Comparison of ENCODE assay signal across 1 cellular context in the genomic region with DNA sequence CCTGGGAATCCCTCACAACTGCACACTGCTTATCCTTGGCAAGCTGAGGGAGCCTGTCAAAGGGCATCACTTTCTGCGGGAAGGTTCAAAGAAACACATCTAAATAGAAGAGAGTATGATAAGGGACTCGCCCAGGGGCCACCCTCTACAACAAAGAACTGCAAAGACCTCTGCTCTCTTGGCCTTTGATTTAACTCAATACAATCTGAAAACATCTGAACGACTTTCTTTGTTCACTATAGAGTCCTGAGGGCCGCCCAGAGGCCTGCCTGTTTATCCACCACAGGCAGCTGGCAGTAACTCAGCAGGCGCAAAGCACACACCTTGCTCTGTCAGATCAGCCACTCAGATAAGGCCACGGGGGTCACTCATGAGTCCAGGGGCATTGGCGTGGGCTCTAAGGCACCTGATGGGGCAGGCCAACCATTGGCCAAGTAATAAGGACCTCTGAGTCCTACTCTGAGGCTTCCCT.
A peak's percentile ranks its signal among the peaks of the same experiment; 100 is the strongest.
TF ChIP-seq lines count a peak whose summit lies in the region.

No MANE protein-coding gene starts in this region.

TF ChIP-seq in HepG2, 621 proteins besides CTCF, POLR2A, EP300 and RAD21 (continued from another document and continues in another):
- TF ChIP-seq, protein P1, sequence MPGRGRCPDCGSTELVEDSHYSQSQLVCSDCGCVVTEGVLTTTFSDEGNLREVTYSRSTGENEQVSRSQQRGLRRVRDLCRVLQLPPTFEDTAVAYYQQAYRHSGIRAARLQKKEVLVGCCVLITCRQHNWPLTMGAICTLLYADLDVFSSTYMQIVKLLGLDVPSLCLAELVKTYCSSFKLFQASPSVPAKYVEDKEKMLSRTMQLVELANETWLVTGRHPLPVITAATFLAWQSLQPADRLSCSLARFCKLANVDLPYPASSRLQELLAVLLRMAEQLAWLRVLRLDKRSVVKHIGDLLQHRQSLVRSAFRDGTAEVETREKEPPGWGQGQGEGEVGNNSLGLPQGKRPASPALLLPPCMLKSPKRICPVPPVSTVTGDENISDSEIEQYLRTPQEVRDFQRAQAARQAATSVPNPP (CRISPR knock-in tag; IDR thresholded peaks at IDR 0.05): no peak
- peak; percentile 50; the same call in 1 of the 2 replicates for TF ChIP-seq PITX1 (CRISPR knock-in tag; IDR thresholded peaks at IDR 0.05)
- no peak for TF ChIP-seq ZNF577 (CRISPR knock-in tag; IDR thresholded peaks at IDR 0.05; ENCODE audit: borderline replicate concordance, low read depth)
- TF ChIP-seq, protein P2, sequence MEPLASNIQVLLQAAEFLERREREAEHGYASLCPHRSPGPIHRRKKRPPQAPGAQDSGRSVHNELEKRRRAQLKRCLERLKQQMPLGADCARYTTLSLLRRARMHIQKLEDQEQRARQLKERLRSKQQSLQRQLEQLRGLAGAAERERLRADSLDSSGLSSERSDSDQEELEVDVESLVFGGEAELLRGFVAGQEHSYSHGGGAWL (CRISPR knock-in tag; IDR thresholded peaks at IDR 0.05): no peak
- no peak for TF ChIP-seq REXO4 (CRISPR knock-in tag; IDR thresholded peaks at IDR 0.05; ENCODE audit: borderline replicate concordance)
- TF ChIP-seq ZNF879 (CRISPR knock-in tag; IDR thresholded peaks at IDR 0.05): no peak
- TF ChIP-seq SNRNP70 (IDR thresholded peaks at IDR 0.05; ENCODE audit: low read depth, low read length): no peak
- TF ChIP-seq ATF7-NPFF (CRISPR knock-in tag; IDR thresholded peaks at IDR 0.05; ENCODE audit: low read depth): no peak
- TF ChIP-seq, protein P3, sequence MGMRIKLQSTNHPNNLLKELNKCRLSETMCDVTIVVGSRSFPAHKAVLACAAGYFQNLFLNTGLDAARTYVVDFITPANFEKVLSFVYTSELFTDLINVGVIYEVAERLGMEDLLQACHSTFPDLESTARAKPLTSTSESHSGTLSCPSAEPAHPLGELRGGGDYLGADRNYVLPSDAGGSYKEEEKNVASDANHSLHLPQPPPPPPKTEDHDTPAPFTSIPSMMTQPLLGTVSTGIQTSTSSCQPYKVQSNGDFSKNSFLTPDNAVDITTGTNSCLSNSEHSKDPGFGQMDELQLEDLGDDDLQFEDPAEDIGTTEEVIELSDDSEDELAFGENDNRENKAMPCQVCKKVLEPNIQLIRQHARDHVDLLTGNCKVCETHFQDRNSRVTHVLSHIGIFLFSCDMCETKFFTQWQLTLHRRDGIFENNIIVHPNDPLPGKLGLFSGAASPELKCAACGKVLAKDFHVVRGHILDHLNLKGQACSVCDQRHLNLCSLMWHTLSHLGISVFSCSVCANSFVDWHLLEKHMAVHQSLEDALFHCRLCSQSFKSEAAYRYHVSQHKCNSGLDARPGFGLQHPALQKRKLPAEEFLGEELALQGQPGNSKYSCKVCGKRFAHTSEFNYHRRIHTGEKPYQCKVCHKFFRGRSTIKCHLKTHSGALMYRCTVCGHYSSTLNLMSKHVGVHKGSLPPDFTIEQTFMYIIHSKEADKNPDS (CRISPR knock-in tag; IDR thresholded peaks at IDR 0.05): no peak
- TF ChIP-seq ZNF891 (CRISPR knock-in tag; IDR thresholded peaks at IDR 0.05): no peak
- TF ChIP-seq ZNF282 (IDR thresholded peaks at IDR 0.05; ENCODE audit: partially characterized antibody): no peak
- TF ChIP-seq ZSCAN21 (CRISPR knock-in tag; IDR thresholded peaks at IDR 0.05; ENCODE audit: borderline replicate concordance): no peak
- TF ChIP-seq ZFP36L1 (CRISPR knock-in tag; IDR thresholded peaks at IDR 0.05): no peak
- TF ChIP-seq CBX5 (CRISPR knock-in tag; IDR thresholded peaks at IDR 0.05; ENCODE audit: borderline replicate concordance): peak; percentile 71; the same call in 1 of the 2 replicates
- TF ChIP-seq ARHGAP35 (CRISPR knock-in tag; IDR thresholded peaks at IDR 0.05; ENCODE audit: borderline replicate concordance): no peak
- TF ChIP-seq ZSCAN29 (CRISPR knock-in tag; conservative IDR thresholded peaks at IDR 0.05): peak; percentile 86
- TF ChIP-seq BRCA1 (CRISPR knock-in tag; IDR thresholded peaks at IDR 0.05): no peak
- no peak for TF ChIP-seq KLF15 (CRISPR knock-in tag; IDR thresholded peaks at IDR 0.05; ENCODE audit: borderline replicate concordance)
- TF ChIP-seq MEF2D (CRISPR knock-in tag; IDR thresholded peaks at IDR 0.05): no peak
- TF ChIP-seq ZNF549 (CRISPR knock-in tag; IDR thresholded peaks at IDR 0.05): no peak
- TF ChIP-seq HOXA5 (CRISPR knock-in tag; IDR thresholded peaks at IDR 0.05): no peak
- TF ChIP-seq, protein P4, sequence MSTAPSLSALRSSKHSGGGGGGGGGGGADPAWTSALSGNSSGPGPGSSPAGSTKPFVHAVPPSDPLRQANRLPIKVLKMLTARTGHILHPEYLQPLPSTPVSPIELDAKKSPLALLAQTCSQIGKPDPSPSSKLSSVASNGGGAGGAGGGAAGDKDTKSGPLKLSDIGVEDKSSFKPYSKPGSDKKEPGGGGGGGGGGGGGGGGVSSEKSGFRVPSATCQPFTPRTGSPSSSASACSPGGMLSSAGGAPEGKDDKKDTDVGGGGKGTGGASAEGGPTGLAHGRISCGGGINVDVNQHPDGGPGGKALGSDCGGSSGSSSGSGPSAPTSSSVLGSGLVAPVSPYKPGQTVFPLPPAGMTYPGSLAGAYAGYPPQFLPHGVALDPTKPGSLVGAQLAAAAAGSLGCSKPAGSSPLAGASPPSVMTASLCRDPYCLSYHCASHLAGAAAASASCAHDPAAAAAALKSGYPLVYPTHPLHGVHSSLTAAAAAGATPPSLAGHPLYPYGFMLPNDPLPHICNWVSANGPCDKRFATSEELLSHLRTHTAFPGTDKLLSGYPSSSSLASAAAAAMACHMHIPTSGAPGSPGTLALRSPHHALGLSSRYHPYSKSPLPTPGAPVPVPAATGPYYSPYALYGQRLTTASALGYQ (CRISPR knock-in tag; IDR thresholded peaks at IDR 0.05): peak; percentile 95; the same call in 1 of the 2 replicates
- TF ChIP-seq, protein P5, sequence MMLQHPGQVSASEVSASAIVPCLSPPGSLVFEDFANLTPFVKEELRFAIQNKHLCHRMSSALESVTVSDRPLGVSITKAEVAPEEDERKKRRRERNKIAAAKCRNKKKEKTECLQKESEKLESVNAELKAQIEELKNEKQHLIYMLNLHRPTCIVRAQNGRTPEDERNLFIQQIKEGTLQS (CRISPR knock-in tag; IDR thresholded peaks at IDR 0.05): no peak
- TF ChIP-seq AGO1 (IDR thresholded peaks at IDR 0.05; ENCODE audit: low read depth, low read length, poor library complexity, severe bottlenecking): no peak
- TF ChIP-seq, protein P6, sequence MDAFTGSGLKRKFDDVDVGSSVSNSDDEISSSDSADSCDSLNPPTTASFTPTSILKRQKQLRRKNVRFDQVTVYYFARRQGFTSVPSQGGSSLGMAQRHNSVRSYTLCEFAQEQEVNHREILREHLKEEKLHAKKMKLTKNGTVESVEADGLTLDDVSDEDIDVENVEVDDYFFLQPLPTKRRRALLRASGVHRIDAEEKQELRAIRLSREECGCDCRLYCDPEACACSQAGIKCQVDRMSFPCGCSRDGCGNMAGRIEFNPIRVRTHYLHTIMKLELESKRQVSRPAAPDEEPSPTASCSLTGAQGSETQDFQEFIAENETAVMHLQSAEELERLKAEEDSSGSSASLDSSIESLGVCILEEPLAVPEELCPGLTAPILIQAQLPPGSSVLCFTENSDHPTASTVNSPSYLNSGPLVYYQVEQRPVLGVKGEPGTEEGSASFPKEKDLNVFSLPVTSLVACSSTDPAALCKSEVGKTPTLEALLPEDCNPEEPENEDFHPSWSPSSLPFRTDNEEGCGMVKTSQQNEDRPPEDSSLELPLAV (CRISPR knock-in tag; conservative IDR thresholded peaks at IDR 0.05; ENCODE audit: low read depth): no peak
- no peak for TF ChIP-seq JDP2 (CRISPR knock-in tag; IDR thresholded peaks at IDR 0.05; ENCODE audit: borderline replicate concordance)
- no peak for TF ChIP-seq SSRP1 (CRISPR knock-in tag; IDR thresholded peaks at IDR 0.05)
- no peak for TF ChIP-seq ATAD3A (CRISPR knock-in tag; IDR thresholded peaks at IDR 0.05)
- no peak for TF ChIP-seq ZC3H4 (CRISPR knock-in tag; IDR thresholded peaks at IDR 0.05; ENCODE audit: borderline replicate concordance)
- TF ChIP-seq, protein P7, sequence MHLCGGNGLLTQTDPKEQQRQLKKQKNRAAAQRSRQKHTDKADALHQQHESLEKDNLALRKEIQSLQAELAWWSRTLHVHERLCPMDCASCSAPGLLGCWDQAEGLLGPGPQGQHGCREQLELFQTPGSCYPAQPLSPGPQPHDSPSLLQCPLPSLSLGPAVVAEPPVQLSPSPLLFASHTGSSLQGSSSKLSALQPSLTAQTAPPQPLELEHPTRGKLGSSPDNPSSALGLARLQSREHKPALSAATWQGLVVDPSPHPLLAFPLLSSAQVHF (CRISPR knock-in tag; IDR thresholded peaks at IDR 0.05): no peak
- no peak for TF ChIP-seq ZNF850 (CRISPR knock-in tag; conservative IDR thresholded peaks at IDR 0.05)
- TF ChIP-seq, protein P8, sequence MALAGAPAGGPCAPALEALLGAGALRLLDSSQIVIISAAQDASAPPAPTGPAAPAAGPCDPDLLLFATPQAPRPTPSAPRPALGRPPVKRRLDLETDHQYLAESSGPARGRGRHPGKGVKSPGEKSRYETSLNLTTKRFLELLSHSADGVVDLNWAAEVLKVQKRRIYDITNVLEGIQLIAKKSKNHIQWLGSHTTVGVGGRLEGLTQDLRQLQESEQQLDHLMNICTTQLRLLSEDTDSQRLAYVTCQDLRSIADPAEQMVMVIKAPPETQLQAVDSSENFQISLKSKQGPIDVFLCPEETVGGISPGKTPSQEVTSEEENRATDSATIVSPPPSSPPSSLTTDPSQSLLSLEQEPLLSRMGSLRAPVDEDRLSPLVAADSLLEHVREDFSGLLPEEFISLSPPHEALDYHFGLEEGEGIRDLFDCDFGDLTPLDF (CRISPR knock-in tag; IDR thresholded peaks at IDR 0.05): no peak
- TF ChIP-seq MAZ (IDR thresholded peaks at IDR 0.05; ENCODE audit: borderline replicate concordance, low read depth, low read length): no peak
- no peak for TF ChIP-seq MAZ (CRISPR knock-in tag; IDR thresholded peaks at IDR 0.05; ENCODE audit: low read depth)
- TF ChIP-seq, protein P9, sequence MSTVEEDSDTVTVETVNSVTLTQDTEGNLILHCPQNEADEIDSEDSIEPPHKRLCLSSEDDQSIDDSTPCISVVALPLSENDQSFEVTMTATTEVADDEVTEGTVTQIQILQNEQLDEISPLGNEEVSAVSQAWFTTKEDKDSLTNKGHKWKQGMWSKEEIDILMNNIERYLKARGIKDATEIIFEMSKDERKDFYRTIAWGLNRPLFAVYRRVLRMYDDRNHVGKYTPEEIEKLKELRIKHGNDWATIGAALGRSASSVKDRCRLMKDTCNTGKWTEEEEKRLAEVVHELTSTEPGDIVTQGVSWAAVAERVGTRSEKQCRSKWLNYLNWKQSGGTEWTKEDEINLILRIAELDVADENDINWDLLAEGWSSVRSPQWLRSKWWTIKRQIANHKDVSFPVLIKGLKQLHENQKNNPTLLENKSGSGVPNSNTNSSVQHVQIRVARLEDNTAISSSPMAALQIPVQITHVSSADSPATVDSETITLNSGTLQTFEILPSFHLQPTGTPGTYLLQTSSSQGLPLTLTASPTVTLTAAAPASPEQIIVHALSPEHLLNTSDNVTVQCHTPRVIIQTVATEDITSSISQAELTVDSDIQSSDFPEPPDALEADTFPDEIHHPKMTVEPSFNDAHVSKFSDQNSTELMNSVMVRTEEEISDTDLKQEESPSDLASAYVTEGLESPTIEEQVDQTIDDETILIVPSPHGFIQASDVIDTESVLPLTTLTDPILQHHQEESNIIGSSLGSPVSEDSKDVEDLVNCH (CRISPR knock-in tag; IDR thresholded peaks at IDR 0.05): no peak
- TF ChIP-seq NCOA5 (CRISPR knock-in tag; IDR thresholded peaks at IDR 0.05): no peak
- TF ChIP-seq, protein P10, sequence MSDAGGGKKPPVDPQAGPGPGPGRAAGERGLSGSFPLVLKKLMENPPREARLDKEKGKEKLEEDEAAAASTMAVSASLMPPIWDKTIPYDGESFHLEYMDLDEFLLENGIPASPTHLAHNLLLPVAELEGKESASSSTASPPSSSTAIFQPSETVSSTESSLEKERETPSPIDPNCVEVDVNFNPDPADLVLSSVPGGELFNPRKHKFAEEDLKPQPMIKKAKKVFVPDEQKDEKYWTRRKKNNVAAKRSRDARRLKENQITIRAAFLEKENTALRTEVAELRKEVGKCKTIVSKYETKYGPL (CRISPR knock-in tag; IDR thresholded peaks at IDR 0.05): no peak
- TF ChIP-seq, protein P11, sequence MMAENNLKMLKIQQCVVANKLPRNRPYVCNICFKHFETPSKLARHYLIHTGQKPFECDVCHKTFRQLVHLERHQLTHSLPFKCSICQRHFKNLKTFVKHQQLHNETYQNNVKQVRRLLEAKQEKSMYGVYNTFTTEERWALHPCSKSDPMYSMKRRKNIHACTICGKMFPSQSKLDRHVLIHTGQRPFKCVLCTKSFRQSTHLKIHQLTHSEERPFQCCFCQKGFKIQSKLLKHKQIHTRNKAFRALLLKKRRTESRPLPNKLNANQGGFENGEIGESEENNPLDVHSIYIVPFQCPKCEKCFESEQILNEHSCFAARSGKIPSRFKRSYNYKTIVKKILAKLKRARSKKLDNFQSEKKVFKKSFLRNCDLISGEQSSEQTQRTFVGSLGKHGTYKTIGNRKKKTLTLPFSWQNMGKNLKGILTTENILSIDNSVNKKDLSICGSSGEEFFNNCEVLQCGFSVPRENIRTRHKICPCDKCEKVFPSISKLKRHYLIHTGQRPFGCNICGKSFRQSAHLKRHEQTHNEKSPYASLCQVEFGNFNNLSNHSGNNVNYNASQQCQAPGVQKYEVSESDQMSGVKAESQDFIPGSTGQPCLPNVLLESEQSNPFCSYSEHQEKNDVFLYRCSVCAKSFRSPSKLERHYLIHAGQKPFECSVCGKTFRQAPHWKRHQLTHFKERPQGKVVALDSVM (CRISPR knock-in tag; IDR thresholded peaks at IDR 0.05): no peak
- no peak for TF ChIP-seq ZNF749 (CRISPR knock-in tag; IDR thresholded peaks at IDR 0.05; ENCODE audit: borderline replicate concordance)
- TF ChIP-seq, protein P12, sequence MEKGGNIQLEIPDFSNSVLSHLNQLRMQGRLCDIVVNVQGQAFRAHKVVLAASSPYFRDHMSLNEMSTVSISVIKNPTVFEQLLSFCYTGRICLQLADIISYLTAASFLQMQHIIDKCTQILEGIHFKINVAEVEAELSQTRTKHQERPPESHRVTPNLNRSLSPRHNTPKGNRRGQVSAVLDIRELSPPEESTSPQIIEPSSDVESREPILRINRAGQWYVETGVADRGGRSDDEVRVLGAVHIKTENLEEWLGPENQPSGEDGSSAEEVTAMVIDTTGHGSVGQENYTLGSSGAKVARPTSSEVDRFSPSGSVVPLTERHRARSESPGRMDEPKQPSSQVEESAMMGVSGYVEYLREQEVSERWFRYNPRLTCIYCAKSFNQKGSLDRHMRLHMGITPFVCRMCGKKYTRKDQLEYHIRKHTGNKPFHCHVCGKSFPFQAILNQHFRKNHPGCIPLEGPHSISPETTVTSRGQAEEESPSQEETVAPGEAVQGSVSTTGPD (CRISPR knock-in tag; IDR thresholded peaks at IDR 0.05): peak; percentile 37; the same call in 1 of the 2 replicates
- TF ChIP-seq, protein P13, sequence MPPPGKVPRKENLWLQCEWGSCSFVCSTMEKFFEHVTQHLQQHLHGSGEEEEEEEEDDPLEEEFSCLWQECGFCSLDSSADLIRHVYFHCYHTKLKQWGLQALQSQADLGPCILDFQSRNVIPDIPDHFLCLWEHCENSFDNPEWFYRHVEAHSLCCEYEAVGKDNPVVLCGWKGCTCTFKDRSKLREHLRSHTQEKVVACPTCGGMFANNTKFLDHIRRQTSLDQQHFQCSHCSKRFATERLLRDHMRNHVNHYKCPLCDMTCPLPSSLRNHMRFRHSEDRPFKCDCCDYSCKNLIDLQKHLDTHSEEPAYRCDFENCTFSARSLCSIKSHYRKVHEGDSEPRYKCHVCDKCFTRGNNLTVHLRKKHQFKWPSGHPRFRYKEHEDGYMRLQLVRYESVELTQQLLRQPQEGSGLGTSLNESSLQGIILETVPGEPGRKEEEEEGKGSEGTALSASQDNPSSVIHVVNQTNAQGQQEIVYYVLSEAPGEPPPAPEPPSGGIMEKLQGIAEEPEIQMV (CRISPR knock-in tag; IDR thresholded peaks at IDR 0.05; ENCODE audit: low read depth): no peak; the same call in 1 of the 2 replicates
- TF ChIP-seq MED1 (CRISPR knock-in tag; IDR thresholded peaks at IDR 0.05): no peak
